29 cellular contexts compared by ENCODE assay signal in the genomic region with DNA sequence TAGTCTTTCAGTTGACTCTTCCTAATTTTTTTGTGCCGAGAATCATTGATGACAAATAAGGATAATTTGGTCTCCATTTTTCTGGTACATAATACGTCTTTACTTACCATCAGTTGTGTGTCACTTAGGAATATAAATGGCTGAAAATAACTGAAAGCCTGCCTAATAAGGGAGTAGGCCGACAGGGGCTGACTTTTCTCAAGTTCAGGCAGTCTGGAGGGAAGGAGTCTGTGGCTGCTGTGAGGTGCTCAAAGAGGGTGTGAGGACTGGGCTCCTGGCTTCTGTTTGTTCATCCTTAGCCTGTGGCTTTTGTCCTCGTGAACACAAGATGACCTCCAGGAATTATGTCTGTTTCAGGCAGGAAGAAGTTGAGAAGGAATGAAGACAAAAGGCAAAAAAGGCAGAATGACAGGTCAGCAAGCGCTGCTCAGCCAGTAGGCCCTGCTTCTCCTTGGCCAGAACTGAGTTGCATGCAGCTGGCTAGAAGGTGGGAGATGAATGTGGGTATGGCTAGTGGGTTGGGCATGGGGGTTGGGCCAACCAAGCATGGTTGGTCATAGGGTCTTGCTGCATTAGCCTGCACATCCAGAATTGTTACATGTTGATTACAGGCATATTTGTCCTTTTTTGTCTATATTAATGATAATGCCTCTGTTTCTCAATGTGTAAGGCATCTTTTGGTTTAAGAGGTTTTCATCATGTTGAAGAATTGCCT. TPM values are rescaled to one million over a fixed set of nuclear protein-coding genes. Genes with fewer than 3 reads are reported as not detected.
DNase-seq lines count a peak whose midpoint lies in the region; ATAC-seq and TF ChIP-seq lines count a peak whose summit lies in the region.
"Had no signal": no experiment of that assay in that cellular context is flagged by ENCODE, and none has a peak within 500 bp of the region (broad histone marks: within the 10 kb centered on the region; RNA-seq: fewer than 3 reads in every experiment).

No MANE protein-coding gene starts in this region.

- H3K36me3 ChIP-seq in HEK293 (ENCODE audit: control insufficient read depth in 2 of 2, insufficient read depth in 1 of 2, low read length in 2 of 2) (no peaks in the 10 kb centered on the region), IMR-90 (ENCODE audit: control insufficient read depth, insufficient read depth, low read length) (no peaks in the 10 kb centered on the region), thoracic aorta (no peaks in the 10 kb centered on the region)
- H3K36me3 ChIP-seq: esophagus muscularis mucosa, heart left ventricle, lower lobe of right lung, ovary, SJCRH30 had no signal

- H2AK9ac ChIP-seq in IMR-90 (replicated peaks; ENCODE audit: low read depth, low read length, poor library complexity), result no peak overlapping the region

- H3K4me3 ChIP-seq in HEK293 (ENCODE audit: low read depth, low read length), result no peak overlapping the region
- H3K4me3 ChIP-seq in IMR-90 (ENCODE audit: insufficient read depth, low read depth, low read length), result no peak overlapping the region
- H3K4me3 ChIP-seq in thoracic aorta, result no peak overlapping the region
- H3K4me3 ChIP-seq: BLaER1 treated with 17β-estradiol and CSF1 and Interleukin-3, amounts not matched to agents 10 nM and 100 nM; esophagus muscularis mucosa; heart left ventricle; lower lobe of right lung; ovary; SJCRH30; testis had no signal

- H2BK15ac ChIP-seq in IMR-90 (ENCODE audit: low read depth, low read length), result peak overlapping the region; percentile 44; the same call in 1 of the 3 replicates

- H2AFZ ChIP-seq in IMR-90 (replicated peaks; ENCODE audit: low read length, poor library complexity), result peak overlapping the region; percentile 66

- H3K23ac ChIP-seq in IMR-90 (ENCODE audit: low read depth, low read length), result peak overlapping the region; percentile 72

- no peak for ATAC-seq in IMR-90 (ENCODE audit: low read depth)
- no peak for ATAC-seq in thoracic aorta (ENCODE audit: insufficient number of reproducible peaks, low FRiP score, low read depth)
- ATAC-seq: activated naive CD4-positive, alpha-beta T cell treated with anti-CD3 and anti-CD28 coated beads, Interleukin-2, amount 50 U/mL, for 72 hours; heart left ventricle; lower lobe of right lung; natural killer cell treated with Interleukin-12 subunit alpha and Interleukin-12 subunit beta and Interleukin-15 and Interleukin-18, amount 100 ng/mL, for 72 hours had no signal

- dilution Hi-C loops in IMR-90 (cut with HindIII; ENCODE audit: low sequenced_read_pairs, unreplicated experiment), result no loop called here

- H2BK20ac ChIP-seq in IMR-90 (ENCODE audit: low read depth, low read length), result no peak overlapping the region

- no peak overlapping the region for H3K9ac ChIP-seq in IMR-90 (ENCODE audit: low read depth, low read length)
- H3K9ac ChIP-seq: BLaER1 treated with 17β-estradiol and CSF1 and Interleukin-3, amounts not matched to agents 10 nM and 100 nM had no signal

- H2BK120ac ChIP-seq in IMR-90 (ENCODE audit: low read depth, low read length), result no peak overlapping the region

- intact Hi-C loops in IMR-90 (cut with micrococcal nuclease), result no loop called here

- H3K27me3 ChIP-seq in IMR-90 (ENCODE audit: control insufficient read depth, insufficient read depth, low read length) (no peaks in the 10 kb centered on the region), thoracic aorta (replicated peaks; ENCODE audit: insufficient read depth) (no peaks in the 10 kb centered on the region)
- H3K27me3 ChIP-seq: BLaER1 treated with 17β-estradiol and CSF1 and Interleukin-3, amounts not matched to agents 10 nM and 100 nM; esophagus muscularis mucosa; heart left ventricle; ovary; SJCRH30; testis had no signal

- TF ChIP-seq POLR2A in IMR-90 (IDR thresholded peaks at IDR 0.05; ENCODE audit: low read depth, low read length), result no peak

- peak overlapping the region; percentile 18; the same call in 1 of the 2 replicates for H3K4ac ChIP-seq in IMR-90 (ENCODE audit: low read depth, low read length)

- DNase-seq in IMR-90 (no peak), islet precursor cell (peak; percentile 52), thoracic aorta (ENCODE audit: low spot score) (no peak), NCI-H1105 (lab: John Stamatoyannopoulos, UW) (no peak), superior temporal gyrus (ENCODE audit: extremely low spot score) (no peak), C1 segment of cervical spinal cord (lab: John Stamatoyannopoulos, UW) (no peak)
- DNase-seq: activated CD4-positive, alpha-beta T cell treated with anti-CD3 and anti-CD28 coated beads for 48 hours; DMS53; foreskin fibroblast; H9; heart left ventricle; lower lobe of right lung; NCI-H1048; NCI-H1694 treated with DMSO at 0.1 percent for 48 hours; NCI-H2171 treated with DMSO at 0.1 percent for 48 hours; NCI-H510A; ovary; SJCRH30; small intestine; stimulated activated naive CD4-positive, alpha-beta T cell treated with Interleukin-2 at 50 U/mL for 16 hours; SW 1271; T-helper 9 cell; testis had no signal

- no peak overlapping the region for H3K18ac ChIP-seq in IMR-90 (ENCODE audit: low read depth, low read length)

- H4K5ac ChIP-seq in IMR-90 (ENCODE audit: low read depth, low read length), result no peak overlapping the region

- H3K56ac ChIP-seq in IMR-90 (ENCODE audit: extremely low read depth, insufficient read depth, low read length), result no peak overlapping the region

- H4K91ac ChIP-seq in IMR-90 (ENCODE audit: insufficient read depth, low read depth, low read length), result no peak overlapping the region

- H3K9me3 ChIP-seq in HEK293 (ENCODE audit: control insufficient read depth, insufficient read depth, low read depth, low read length) (no peaks in the 10 kb centered on the region), IMR-90 (ENCODE audit: control insufficient read depth, insufficient read depth, low read length) (no peaks in the 10 kb centered on the region), thoracic aorta (no peaks in the 10 kb centered on the region)
- H3K9me3 ChIP-seq: esophagus muscularis mucosa, heart left ventricle, lower lobe of right lung, ovary, SJCRH30, testis had no signal

- BruUV-seq in IMR-90 (replicated peaks; lab: Mats Ljungman, UMichigan), result no TSS peak

- peaks cover 42% of the 10 kb centered on the region for H3K9me1 ChIP-seq in IMR-90 (ENCODE audit: insufficient read depth, low read length)

- H3K27ac ChIP-seq in HEK293 (ENCODE audit: extremely low read depth, low read depth, low read length) (no peak overlapping the region), IMR-90 (ENCODE audit: insufficient read depth, low read length) (no peak overlapping the region), thoracic aorta (peak overlapping the region; percentile 38 to 67)
- H3K27ac ChIP-seq: esophagus muscularis mucosa, lower lobe of right lung, ovary, SJCRH30, testis, VCaP had no signal

- no peak overlapping the region for H3K14ac ChIP-seq in IMR-90 (replicated peaks; ENCODE audit: low read depth, low read length)

- H3K4me1 ChIP-seq in HEK293 (ENCODE audit: control insufficient read depth, insufficient read depth, low read length), result peaks cover 6% of the 10 kb centered on the region
- H3K4me1 ChIP-seq in IMR-90 (ENCODE audit: control insufficient read depth, insufficient read depth, low read length), result peaks cover 8% of the 10 kb centered on the region
- H3K4me1 ChIP-seq in thoracic aorta (ENCODE audit: control insufficient read depth in 1 of 2, low read depth in 2 of 2), result peaks cover 25 to 80% of the 10 kb centered on the region in 2 donors
- H3K4me1 ChIP-seq: SJCRH30, testis had no signal

- no peak overlapping the region for H2BK5ac ChIP-seq in IMR-90 (ENCODE audit: low read depth, low read length, poor library complexity, severe bottlenecking)

- in situ Hi-C loops in IMR-90 (cut with MboI; ENCODE audit: low sequenced_read_pairs), result no loop called here

- TF ChIP-seq CTCF in HEK293 (tag by site-specific recombination; IDR thresholded peaks at IDR 0.05) (no peak), IMR-90 (conservative IDR thresholded peaks at IDR 0.05; ENCODE audit: low read depth, low read length) (no peak), thoracic aorta (IDR thresholded peaks at IDR 0.05) (no peak)

- CTCF ChIA-PET in HEK293 (lab: Yijun Ruan, JAX) (interaction anchor here (1.0 kb wide), 1 partner anchor 102 kb away, joined by 3 read pairs; no protein-coding TSS in a partner anchor), IMR-90 (lab: Yijun Ruan, JAX) (no interaction called here)

- POLR2A ChIA-PET in HEK293 (lab: Yijun Ruan, JAX), result no interaction called here
- POLR2A ChIA-PET in IMR-90 (lab: Charles Lee; ENCODE audit: unreplicated experiment), result no interaction called here

- peaks cover 85% of the 10 kb centered on the region for H4K20me1 ChIP-seq in IMR-90 (ENCODE audit: insufficient read depth, low read length)

- H3K79me1 ChIP-seq in IMR-90 (ENCODE audit: low read depth in 1 of 2, low read length in 2 of 2), result peaks cover 6 to 81% of the 10 kb centered on the region in 2 experiments; a peak in 3 of 4 replicates

- no peak overlapping the region for H3K4me2 ChIP-seq in IMR-90 (ENCODE audit: low read depth, low read length)

- H2AK5ac ChIP-seq in IMR-90 (ENCODE audit: low read depth, low read length), result peak overlapping the region; percentile 13; the same call in 1 of the 2 replicates

- WGBS in IMR-90 (ENCODE audit: extremely low coverage in 2 of 2, insufficient read length in 1 of 2), 2 experiments, result 83% methylated on average over 2 of the region's 5 CpGs; no CpG with 5 or more reads in 1 of the 2 experiments

- no peak for TF ChIP-seq RAD21 in IMR-90 (IDR thresholded peaks at IDR 0.05; ENCODE audit: low read length)

- H4K8ac ChIP-seq in IMR-90 (ENCODE audit: low read depth in 2 of 2, low read length in 2 of 2), result 0 out of 4 replicates have a peak overlapping the region, but pooled peaks of 1 of the 2 experiments have one; percentile 23

TF ChIP-seq in IMR-90, 13 proteins besides CTCF, POLR2A, EP300 and RAD21 (continues in another document):
- TF ChIP-seq, protein P1, sequence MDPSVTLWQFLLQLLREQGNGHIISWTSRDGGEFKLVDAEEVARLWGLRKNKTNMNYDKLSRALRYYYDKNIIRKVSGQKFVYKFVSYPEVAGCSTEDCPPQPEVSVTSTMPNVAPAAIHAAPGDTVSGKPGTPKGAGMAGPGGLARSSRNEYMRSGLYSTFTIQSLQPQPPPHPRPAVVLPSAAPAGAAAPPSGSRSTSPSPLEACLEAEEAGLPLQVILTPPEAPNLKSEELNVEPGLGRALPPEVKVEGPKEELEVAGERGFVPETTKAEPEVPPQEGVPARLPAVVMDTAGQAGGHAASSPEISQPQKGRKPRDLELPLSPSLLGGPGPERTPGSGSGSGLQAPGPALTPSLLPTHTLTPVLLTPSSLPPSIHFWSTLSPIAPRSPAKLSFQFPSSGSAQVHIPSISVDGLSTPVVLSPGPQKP (IDR thresholded peaks at IDR 0.05; ENCODE audit: borderline replicate concordance, low read depth, low read length), result no peak

RNA-seq across cellular contexts. Expression of a gene that starts 29.2 kb away (rescaled TPM):
- total RNA-seq in IMR-90 (2012; rRNA removed) (24.9 and 26.7 TPM in 2 replicates), thoracic aorta (100 to 1,000 TPM; 127 to 159 TPM)
- 24.0 and 27.1 TPM in 2 replicates for polyA plus RNA-seq in IMR-90 (2012; rRNA removed)
- 27.6 and 28.1 TPM in 2 replicates for polyA plus RNA-seq in IMR-90 (2012; cell fraction: cytosol; rRNA removed)
- polyA plus RNA-seq in IMR-90 (2012; cell fraction: nucleus; rRNA removed; ENCODE audit: low replicate concordance), result 41.3 and 50.6 TPM in 2 replicates

Comparison
In these comparisons a context has a peak if more than half of its experiments do, and no peak if none do; other contexts are left out.
1. H3K27ac ChIP-seq: peak in thoracic aorta (2 of 2); none in HEK293 (single experiment) and IMR-90 (single experiment).